In the genomic region with DNA sequence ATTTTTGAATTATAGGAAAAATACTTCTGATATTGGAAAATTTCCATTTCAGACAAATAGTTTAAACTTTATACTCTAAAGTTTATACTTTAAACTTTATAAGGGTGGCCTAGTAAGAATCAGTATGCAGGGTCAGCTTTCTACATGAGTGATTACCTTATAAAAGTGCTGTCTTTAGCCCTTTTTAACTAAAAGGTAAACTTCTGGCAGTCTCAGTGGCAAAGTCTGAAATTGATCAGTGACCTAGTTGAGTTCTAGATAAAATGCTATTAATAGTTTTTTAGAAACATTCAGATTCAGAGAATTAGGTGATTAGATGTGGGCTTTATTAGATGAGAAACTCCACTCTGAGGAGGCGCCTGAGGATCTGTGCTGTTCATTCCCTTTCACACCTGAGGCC, we compare ENCODE assay signal across 21 cellular contexts. TPM values are rescaled to one million over a fixed set of nuclear protein-coding genes. Genes with fewer than 3 reads are reported as not detected.
DNase-seq lines count a peak whose midpoint lies in the region; ATAC-seq, FAIRE-seq and TF ChIP-seq lines count a peak whose summit lies in the region.
"Had no signal": no experiment of that assay in that cellular context is flagged by ENCODE, and none has a peak within 500 bp of the region (broad histone marks: within the 10 kb centered on the region; RNA-seq: fewer than 3 reads in every experiment).

No MANE protein-coding gene starts in this region.

- H3K27ac Mint-ChIP-seq in activated T-helper 17 cell treated with anti-CD3 and anti-CD28 coated beads, Interleukin-2, amount 50 U/mL, for 72 hours: peak overlapping the region; percentile 63
- H3K27ac Mint-ChIP-seq: B cell had no signal

- no peaks in the 10 kb centered on the region for H3K9me3 ChIP-seq in parathyroid adenoma (ENCODE audit: control insufficient read depth, low read length)
- H3K9me3 ChIP-seq: HAP-1 had no signal

- peaks cover 34% of the 10 kb centered on the region for H3K79me2 ChIP-seq in parathyroid adenoma

- H3K4me3 Mint-ChIP-seq in activated T-helper 17 cell treated with anti-CD3 and anti-CD28 coated beads, Interleukin-2, amount 50 U/mL, for 72 hours: no peak overlapping the region
- H3K4me3 Mint-ChIP-seq: B cell had no signal

- H3K27me3 ChIP-seq in parathyroid adenoma (ENCODE audit: control insufficient read depth, insufficient read depth, low read length): no peaks in the 10 kb centered on the region
- H3K27me3 ChIP-seq: BLaER1 treated with 17β-estradiol and CSF1 and Interleukin-3, amounts not matched to agents 10 nM and 100 nM had no signal

- H2AFZ ChIP-seq in parathyroid adenoma: no peak overlapping the region
- H2AFZ ChIP-seq: GM23248 had no signal

- H3K4me3 ChIP-seq in parathyroid adenoma (ENCODE audit: low read depth, low read length): peak overlapping the region; percentile 28
- H3K4me3 ChIP-seq: BLaER1 treated with 17β-estradiol and CSF1 and Interleukin-3, amounts not matched to agents 10 nM and 100 nM; GM12878; GM23248; HAP-1 had no signal

- peaks cover 47% of the 10 kb centered on the region for H3K36me3 Mint-ChIP-seq in activated T-helper 17 cell treated with anti-CD3 and anti-CD28 coated beads, Interleukin-2, amount 50 U/mL, for 72 hours (ENCODE audit: low read depth)

- no peak for TF ChIP-seq CTCF in parathyroid adenoma (IDR thresholded peaks at IDR 0.05)

- FAIRE-seq in A204.1 (lab: Jason Lieb, UNC): peak; percentile 40
- FAIRE-seq in islet of Langerhans (lab: Jason Lieb, UNC): peak; percentile 70
- FAIRE-seq: GM12878 had no signal

- peaks cover 33% of the 10 kb centered on the region for H3K4me1 Mint-ChIP-seq in activated T-helper 17 cell treated with anti-CD3 and anti-CD28 coated beads, Interleukin-2, amount 50 U/mL, for 72 hours

- H3K27ac ChIP-seq in parathyroid adenoma: peak overlapping the region; percentile 15
- H3K27ac ChIP-seq: BLaER1 treated with 17β-estradiol and CSF1 and Interleukin-3, amounts not matched to agents 10 nM and 100 nM; GM23248; HL-60 had no signal

- H3K9ac ChIP-seq in parathyroid adenoma: no peak overlapping the region
- H3K9ac ChIP-seq: BLaER1 treated with 17β-estradiol and CSF1 and Interleukin-3, amounts not matched to agents 10 nM and 100 nM; GM23248 had no signal

- no peak for ATAC-seq in activated T-helper 17 cell treated with anti-CD3 and anti-CD28 coated beads, Interleukin-2, amount 50 U/mL, for 72 hours (replicated peaks)
- no peak for ATAC-seq in HG03442 (IDR thresholded peaks at IDR 0.05; ENCODE audit: unreplicated experiment)
- ATAC-seq: GM12878 had no signal

- no peak for DNase-seq in activated T-cell treated with anti-CD3 and anti-CD28 coated beads, Interleukin-2, amount 50 U/mL, for 1 hour
- DNase-seq in nucleus accumbens (lab: John Stamatoyannopoulos, UW): no peak
- DNase-seq: 8988T; CD8-positive, alpha-beta memory T cell; COR-L47; DMS 273 treated with DMSO at 0.1 percent for 48 hours; DMS53; DND-41; EL; GM23248; IMR-90 had no signal

- H3K4me2 ChIP-seq in parathyroid adenoma (ENCODE audit: low read length): peak overlapping the region; percentile 31
- H3K4me2 ChIP-seq: BLaER1 treated with 17β-estradiol and CSF1 and Interleukin-3, amounts not matched to agents 10 nM and 100 nM had no signal

- H3K27me3 Mint-ChIP-seq in activated T-helper 17 cell treated with anti-CD3 and anti-CD28 coated beads, Interleukin-2, amount 50 U/mL, for 72 hours: no peaks in the 10 kb centered on the region
- H3K27me3 Mint-ChIP-seq: B cell; CD8-positive, alpha-beta memory T cell had no signal

- peaks cover 7% of the 10 kb centered on the region for H3K4me1 ChIP-seq in parathyroid adenoma
- H3K4me1 ChIP-seq: BLaER1 treated with 17β-estradiol and CSF1 and Interleukin-3, amounts not matched to agents 10 nM and 100 nM; HAP-1 had no signal

- H3K36me3 ChIP-seq in parathyroid adenoma (ENCODE audit: control insufficient read depth, insufficient read depth, low read length): no peaks in the 10 kb centered on the region

- H3K9me3 Mint-ChIP-seq in activated T-helper 17 cell treated with anti-CD3 and anti-CD28 coated beads, Interleukin-2, amount 50 U/mL, for 72 hours: no peaks in the 10 kb centered on the region
- H3K9me3 Mint-ChIP-seq: CD8-positive, alpha-beta memory T cell had no signal

RNA-seq across cellular contexts. Expression of gene GORASP2, which starts 15.5 kb away (rescaled TPM):
- total RNA-seq in activated T-helper 17 cell treated with anti-CD3 and anti-CD28 coated beads, Interleukin-2, amount 50 U/mL, for 72 hours: 10 to 100 TPM; 51.6 to 65.0 TPM
